In the genomic region with DNA sequence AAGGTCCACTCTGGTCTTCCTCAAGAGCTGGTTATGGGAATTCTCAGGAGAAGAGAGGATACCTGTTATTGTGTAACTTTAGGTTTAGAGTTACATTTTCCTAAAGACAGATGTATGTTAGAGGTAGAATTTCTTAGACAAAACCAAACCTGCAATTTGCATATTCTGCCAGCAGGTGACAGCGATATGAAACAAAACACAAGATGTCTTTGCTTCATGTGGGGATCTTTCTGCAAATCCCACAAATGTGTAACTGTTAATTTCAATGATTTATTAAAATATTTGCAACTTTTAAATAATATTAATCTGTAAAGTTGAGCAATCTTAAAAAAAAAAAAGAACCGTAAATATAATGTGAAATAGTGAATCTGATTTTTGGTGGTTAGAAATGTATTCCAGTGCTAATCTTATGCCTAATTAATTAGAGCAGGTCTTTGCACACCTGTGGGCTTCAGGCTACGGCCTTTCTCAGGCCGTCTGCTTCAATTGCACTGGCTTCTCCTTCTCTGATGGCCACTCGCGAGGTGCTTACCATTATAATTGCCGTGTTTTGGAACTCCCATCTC, we compare ENCODE assay signal across 9 cellular contexts. TPM values are rescaled to one million over a fixed set of nuclear protein-coding genes. Genes with fewer than 3 reads are reported as not detected.
A peak's percentile ranks its signal among the peaks of the same experiment; 100 is the strongest.
DNase-seq lines count a peak whose midpoint lies in the region; ATAC-seq and TF ChIP-seq lines count a peak whose summit lies in the region.
"Had no signal": no experiment of that assay in that cellular context is flagged by ENCODE, and none has a peak within 500 bp of the region (broad histone marks: within the 10 kb centered on the region; RNA-seq: fewer than 3 reads in every experiment).

No MANE protein-coding gene starts in this region.

- TF ChIP-seq EP300 in gastroesophageal sphincter (IDR thresholded peaks at IDR 0.05) = no peak

- H3K27ac ChIP-seq in body of pancreas (no peak overlapping the region), gastroesophageal sphincter (no peak overlapping the region)

- no peaks in the 10 kb centered on the region for H3K9me3 ChIP-seq in body of pancreas
- no peaks in the 10 kb centered on the region for H3K9me3 ChIP-seq in gastroesophageal sphincter

- no peaks in the 10 kb centered on the region for H3K27me3 ChIP-seq in body of pancreas
- no peaks in the 10 kb centered on the region for H3K27me3 ChIP-seq in gastroesophageal sphincter

- H3K9me3 Mint-ChIP-seq in neural crest cell = peaks cover 3% of the 10 kb centered on the region

- 93% methylated on average over 7 of the region's 7 CpGs for WGBS in body of pancreas, 2 donors
- 91% methylated on average over 7 of the region's 7 CpGs for WGBS in gastroesophageal sphincter (ENCODE audit: low coverage in 1 of 2), 2 donors

- no peak for TF ChIP-seq POLR2A in body of pancreas (IDR thresholded peaks at IDR 0.05)
- no peak for TF ChIP-seq POLR2A in gastroesophageal sphincter (IDR thresholded peaks at IDR 0.05)

- peaks cover 31% of the 10 kb centered on the region for H3K27me3 Mint-ChIP-seq in neural crest cell (ENCODE audit: low read depth)

- ATAC-seq in body of pancreas (no peak), gastroesophageal sphincter (no peak)

- intact Hi-C loops in body of pancreas (cut with DNase I) = no loop called here

- peak; percentile 53 for TF ChIP-seq CTCF in GM12865 (IDR thresholded peaks at IDR 0.05; ENCODE audit: insufficient read depth, low read depth, low read length, missing control alignments)
- TF ChIP-seq CTCF in body of pancreas (IDR thresholded peaks at IDR 0.05) = peak in 5 of 7 experiments; percentile 26 to 49 (median 37)
- peak; percentile 62 for TF ChIP-seq CTCF in neural crest cell (conservative IDR thresholded peaks at IDR 0.05)
- no peak for TF ChIP-seq CTCF in gastroesophageal sphincter (IDR thresholded peaks at IDR 0.05)

- no peak overlapping the region for H3K4me3 ChIP-seq in GM12865 (ENCODE audit: low read depth, low read length)
- H3K4me3 ChIP-seq in body of pancreas = no peak overlapping the region
- H3K4me3 ChIP-seq in gastroesophageal sphincter = no peak overlapping the region

- H3K36me3 Mint-ChIP-seq in neural crest cell (ENCODE audit: low read depth) = no peaks in the 10 kb centered on the region

- H3K4me1 ChIP-seq in body of pancreas = no peaks in the 10 kb centered on the region
- no peaks in the 10 kb centered on the region for H3K4me1 ChIP-seq in gastroesophageal sphincter

- H3K36me3 ChIP-seq in body of pancreas (replicated peaks in 1 of 2; ENCODE audit: insufficient read depth in 1 of 2, low read depth in 2 of 2) (no peaks in the 10 kb centered on the region), gastroesophageal sphincter (no peaks in the 10 kb centered on the region)

- H3K27ac Mint-ChIP-seq in neural crest cell (ENCODE audit: unreplicated experiment) = no peak overlapping the region
- H3K27ac Mint-ChIP-seq: activated CD4-positive, alpha-beta T cell treated with anti-CD3 and anti-CD28 coated beads, Interleukin-2, amount 10 ng/mL, durations not matched to agents 7 days and 5 days had no signal

- no peaks in the 10 kb centered on the region for H3K4me1 Mint-ChIP-seq in neural crest cell
- H3K4me1 Mint-ChIP-seq: activated CD4-positive, alpha-beta T cell treated with anti-CD3 and anti-CD28 coated beads, Interleukin-2, amount 10 ng/mL, durations not matched to agents 7 days and 5 days had no signal

- H3K4me3 Mint-ChIP-seq in neural crest cell = no peak overlapping the region
- H3K4me3 Mint-ChIP-seq: activated CD4-positive, alpha-beta T cell treated with anti-CD3 and anti-CD28 coated beads, Interleukin-2, amount 10 ng/mL, durations not matched to agents 7 days and 5 days had no signal

- DNase-seq in GM12865 (ENCODE audit: low read depth) (peak; percentile 57), Kasumi-1 (lab: John Stamatoyannopoulos, UW) (peak; percentile 9 to 18), body of pancreas (peak in 1 of 4 donors; percentile 14), neural crest cell (ENCODE audit: low read depth, low spot score) (no peak), GF-D8 (lab: John Stamatoyannopoulos, UW) (no peak), NCI-H2107 treated with DMSO at 0.1 percent for 48 hours (lab: John Stamatoyannopoulos, UW; ENCODE audit: unreplicated experiment) (no peak)
- DNase-seq: activated CD4-positive, alpha-beta T cell treated with anti-CD3 and anti-CD28 coated beads, Interleukin-2, amount 10 ng/mL, durations not matched to agents 7 days and 5 days; NCI-H2227 treated with DMSO at 0.1 percent for 48 hours had no signal

RNA-seq across cellular contexts. Expression of gene FAM78B, which starts 33.4 kb away (rescaled TPM):
- total RNA-seq in body of pancreas (10 to 100 TPM in 1 of 2 donors, 1 to 10 TPM in 1; 2.9 to 14.5 TPM), neural crest cell (1.2 and 1.5 TPM in 2 replicates), gastroesophageal sphincter (1 to 10 TPM in 3 of 4 donors, under 1 TPM in 1; 0.82 to 2.1 (median 1.2) TPM)

Comparison
In these comparisons a context has a peak if more than half of its experiments do, and no peak if none do; other contexts are left out.
1. DNase-seq: peak in GM12865 (single experiment) and Kasumi-1 (2 of 2); none in neural crest cell (single experiment), GF-D8 (single experiment) and NCI-H2107 treated with DMSO at 0.1 percent for 48 hours (single experiment).
2. CTCF ChIP-seq: peak in GM12865 (single experiment), body of pancreas (5 of 7) and neural crest cell (single experiment); none in gastroesophageal sphincter (0 of 4).